Comparison of ENCODE assay signal across 8 cellular contexts in the genomic region with DNA sequence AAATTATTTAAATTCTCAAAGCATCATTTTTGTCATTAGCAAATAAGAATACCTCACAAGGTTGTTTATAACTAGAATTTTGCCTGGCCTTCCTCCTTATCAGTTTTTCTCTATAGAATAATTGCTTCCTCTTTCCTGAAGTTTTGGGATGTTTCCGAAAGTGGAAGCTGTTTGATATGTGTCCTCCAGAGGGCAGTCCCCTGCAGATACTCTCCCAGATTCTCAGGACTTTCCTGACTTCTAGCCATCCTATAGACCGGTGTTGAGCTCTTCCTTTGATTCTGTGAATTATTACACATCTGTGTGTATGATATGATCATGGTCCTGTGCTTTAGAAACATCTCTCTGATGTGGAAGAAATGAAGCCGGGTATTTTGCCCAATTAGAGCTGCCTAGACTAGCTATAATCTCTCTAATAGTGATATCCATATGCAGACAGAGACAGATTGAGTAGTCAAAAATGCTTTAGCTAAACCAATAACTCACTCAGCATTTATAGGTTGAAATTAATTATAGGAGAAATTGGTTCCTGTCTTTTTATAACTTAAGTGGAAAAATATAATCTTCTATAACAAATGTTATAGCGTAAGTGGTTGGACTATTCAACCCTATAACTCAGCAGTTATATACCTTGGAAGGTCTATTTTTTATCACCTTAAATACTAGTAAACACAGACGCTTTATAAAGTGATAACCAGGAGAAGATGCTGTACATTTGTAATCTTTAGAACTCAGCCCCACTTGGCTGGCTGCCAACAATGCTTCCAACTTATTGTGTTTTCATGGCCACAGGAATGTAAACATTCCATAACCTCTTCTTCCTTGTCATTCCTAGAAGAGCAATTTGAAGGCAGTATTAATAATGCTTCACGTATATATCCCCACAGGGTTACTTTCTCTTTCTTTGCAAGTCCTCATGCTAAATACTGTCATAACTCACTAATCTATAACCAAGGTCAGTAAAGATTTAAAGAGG.
A peak's percentile ranks its signal among the peaks of the same experiment; 100 is the strongest.
DNase-seq lines count a peak whose midpoint lies in the region; ATAC-seq, FAIRE-seq and TF ChIP-seq lines count a peak whose summit lies in the region.

No MANE protein-coding gene starts in this region.

- POLR2A ChIA-PET in A549 (lab: Yijun Ruan, JAX): no interaction called here
- POLR2A ChIA-PET in HEK293 (lab: Yijun Ruan, JAX): interaction anchor here (0.5 to 0.8 kb wide), 2 partner anchors 64 to 971 kb away, joined by 3 read pairs; no protein-coding TSS in a partner anchor

- TF ChIP-seq CTCF in A549 (IDR thresholded peaks at IDR 0.05): peak; percentile 20; the same call in 2 of the 3 replicates
- TF ChIP-seq CTCF in HEK293 (tag by site-specific recombination; IDR thresholded peaks at IDR 0.05): no peak
- peak in 8 of 9 donors; percentile 15 to 67 (median 60) for TF ChIP-seq CTCF in heart right ventricle (IDR thresholded peaks at IDR 0.05)

- CTCF ChIA-PET in A549 (lab: Yijun Ruan, JAX) (interaction anchor here (1.2 to 2.2 kb wide), 4 partner anchors 34 to 206 kb away, joined by 3 to 11 read pairs (median 5); no protein-coding TSS in a partner anchor), HEK293 (lab: Yijun Ruan, JAX) (interaction anchor here (0.6 to 2.5 kb wide), 21 partner anchors 8 to 343 kb away, joined by 3 to 12 read pairs (median 3); no protein-coding TSS in a partner anchor)

- H3K4me3 ChIP-seq in A549: no peak overlapping the region
- H3K4me3 ChIP-seq in HEK293 (ENCODE audit: low read depth, low read length): no peak overlapping the region
- H3K4me3 ChIP-seq in heart right ventricle: no peak overlapping the region

- TF ChIP-seq RAD21 in A549 (conservative IDR thresholded peaks at IDR 0.05 in 1 of 2, IDR thresholded peaks at IDR 0.05 in 1 of 2): peak; percentile 11 to 15; a peak in 1 of 5 replicates

- H3K4me1 ChIP-seq in A549 (no peaks in the 10 kb centered on the region), HEK293 (ENCODE audit: control insufficient read depth, insufficient read depth, low read length) (no peaks in the 10 kb centered on the region), heart right ventricle (no peaks in the 10 kb centered on the region)

- FAIRE-seq in A549 (lab: Jason Lieb, UNC): no peak

- peaks cover 0 to 6% (median 0%) of the 10 kb centered on the region in 7 donors for H3K27me3 ChIP-seq in heart right ventricle

- no peak overlapping the region for H3K27ac ChIP-seq in A549
- H3K27ac ChIP-seq in HEK293 (ENCODE audit: extremely low read depth, low read depth, low read length): no peak overlapping the region
- H3K27ac ChIP-seq in heart right ventricle: no peak overlapping the region

- 11% methylated on average over 6 of the region's 6 CpGs for WGBS in A549 (ENCODE audit: missing lambda C conversion rate)
- 34 to 44% methylated on average over 6 of the region's 6 CpGs for WGBS in heart right ventricle, 2 donors

- H3K4me2 ChIP-seq in A549: no peak overlapping the region

- no peak for TF ChIP-seq EP300 in A549 (IDR thresholded peaks at IDR 0.05)

- DNase-seq in A549 (ENCODE audit: low read depth in 1 of 2, low spot score in 1 of 2) (peak in 1 of 2 experiments; percentile 18), SKM-1 (lab: John Stamatoyannopoulos, UW; ENCODE audit: unreplicated experiment) (peak; percentile 35), heart right ventricle (no peak), T-helper 1 cell (no peak)
- DNase-seq in activated CD4-positive, alpha-beta T cell treated with anti-CD3 and anti-CD28 coated beads for 4 hours: no peak

- no peak for TF ChIP-seq POLR2A in A549 (IDR thresholded peaks at IDR 0.05; ENCODE audit: low read length)

- H3K9me3 ChIP-seq in A549 (no peaks in the 10 kb centered on the region), HEK293 (ENCODE audit: control insufficient read depth, insufficient read depth, low read depth, low read length) (no peaks in the 10 kb centered on the region), heart right ventricle (no peaks in the 10 kb centered on the region)

- ATAC-seq in A549 (peak; percentile 67 to 70; a peak in 4 of 6 replicates), heart right ventricle (peak in 2 of 8 donors; percentile 50 to 58), GM18870 (IDR thresholded peaks at IDR 0.05; ENCODE audit: unreplicated experiment) (no peak), GM18498 (IDR thresholded peaks at IDR 0.05; ENCODE audit: unreplicated experiment) (no peak)

- H3K36me3 ChIP-seq in HEK293 (ENCODE audit: control insufficient read depth in 2 of 2, insufficient read depth in 1 of 2, low read length in 2 of 2) (no peaks in the 10 kb centered on the region), heart right ventricle (no peaks in the 10 kb centered on the region)

- intact Hi-C loops in heart right ventricle (cut with DNase I): loop anchor here in 7 of 10 donors (5.0 to 10.0 kb wide), 3 partner anchors 176 to 206 kb away; no protein-coding TSS in a partner anchor

TF ChIP-seq in A549, 52 proteins besides CTCF, POLR2A, EP300 and RAD21:
- TF ChIP-seq SMC3 (IDR thresholded peaks at IDR 0.05) (0 out of 3 replicates have a peak, but pooled peaks have one; percentile 11), JUN (IDR thresholded peaks at IDR 0.05) (no peak)

TF ChIP-seq in HEK293, 187 proteins besides CTCF, POLR2A, EP300 and RAD21 (continues in another document):
- peak; percentile 41; the same call in 1 of the 2 replicates for TF ChIP-seq ZNF549 (tag by site-specific recombination; IDR thresholded peaks at IDR 0.05)
- TF ChIP-seq, protein P1, sequence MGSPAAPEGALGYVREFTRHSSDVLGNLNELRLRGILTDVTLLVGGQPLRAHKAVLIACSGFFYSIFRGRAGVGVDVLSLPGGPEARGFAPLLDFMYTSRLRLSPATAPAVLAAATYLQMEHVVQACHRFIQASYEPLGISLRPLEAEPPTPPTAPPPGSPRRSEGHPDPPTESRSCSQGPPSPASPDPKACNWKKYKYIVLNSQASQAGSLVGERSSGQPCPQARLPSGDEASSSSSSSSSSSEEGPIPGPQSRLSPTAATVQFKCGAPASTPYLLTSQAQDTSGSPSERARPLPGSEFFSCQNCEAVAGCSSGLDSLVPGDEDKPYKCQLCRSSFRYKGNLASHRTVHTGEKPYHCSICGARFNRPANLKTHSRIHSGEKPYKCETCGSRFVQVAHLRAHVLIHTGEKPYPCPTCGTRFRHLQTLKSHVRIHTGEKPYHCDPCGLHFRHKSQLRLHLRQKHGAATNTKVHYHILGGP (tag by site-specific recombination; IDR thresholded peaks at IDR 0.05): peak; percentile 59
- TF ChIP-seq, protein P2, sequence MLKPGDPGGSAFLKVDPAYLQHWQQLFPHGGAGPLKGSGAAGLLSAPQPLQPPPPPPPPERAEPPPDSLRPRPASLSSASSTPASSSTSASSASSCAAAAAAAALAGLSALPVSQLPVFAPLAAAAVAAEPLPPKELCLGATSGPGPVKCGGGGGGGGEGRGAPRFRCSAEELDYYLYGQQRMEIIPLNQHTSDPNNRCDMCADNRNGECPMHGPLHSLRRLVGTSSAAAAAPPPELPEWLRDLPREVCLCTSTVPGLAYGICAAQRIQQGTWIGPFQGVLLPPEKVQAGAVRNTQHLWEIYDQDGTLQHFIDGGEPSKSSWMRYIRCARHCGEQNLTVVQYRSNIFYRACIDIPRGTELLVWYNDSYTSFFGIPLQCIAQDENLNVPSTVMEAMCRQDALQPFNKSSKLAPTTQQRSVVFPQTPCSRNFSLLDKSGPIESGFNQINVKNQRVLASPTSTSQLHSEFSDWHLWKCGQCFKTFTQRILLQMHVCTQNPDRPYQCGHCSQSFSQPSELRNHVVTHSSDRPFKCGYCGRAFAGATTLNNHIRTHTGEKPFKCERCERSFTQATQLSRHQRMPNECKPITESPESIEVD (tag by site-specific recombination; IDR thresholded peaks at IDR 0.05): 0 out of 2 replicates have a peak, but pooled peaks have one; percentile 10
- peak; percentile 64; the same call in 1 of the 2 replicates for TF ChIP-seq ZNF544 (tag by site-specific recombination; IDR thresholded peaks at IDR 0.05)
- no peak for TF ChIP-seq ZNF324 (tag by site-specific recombination; IDR thresholded peaks at IDR 0.05)
- TF ChIP-seq, protein P3, sequence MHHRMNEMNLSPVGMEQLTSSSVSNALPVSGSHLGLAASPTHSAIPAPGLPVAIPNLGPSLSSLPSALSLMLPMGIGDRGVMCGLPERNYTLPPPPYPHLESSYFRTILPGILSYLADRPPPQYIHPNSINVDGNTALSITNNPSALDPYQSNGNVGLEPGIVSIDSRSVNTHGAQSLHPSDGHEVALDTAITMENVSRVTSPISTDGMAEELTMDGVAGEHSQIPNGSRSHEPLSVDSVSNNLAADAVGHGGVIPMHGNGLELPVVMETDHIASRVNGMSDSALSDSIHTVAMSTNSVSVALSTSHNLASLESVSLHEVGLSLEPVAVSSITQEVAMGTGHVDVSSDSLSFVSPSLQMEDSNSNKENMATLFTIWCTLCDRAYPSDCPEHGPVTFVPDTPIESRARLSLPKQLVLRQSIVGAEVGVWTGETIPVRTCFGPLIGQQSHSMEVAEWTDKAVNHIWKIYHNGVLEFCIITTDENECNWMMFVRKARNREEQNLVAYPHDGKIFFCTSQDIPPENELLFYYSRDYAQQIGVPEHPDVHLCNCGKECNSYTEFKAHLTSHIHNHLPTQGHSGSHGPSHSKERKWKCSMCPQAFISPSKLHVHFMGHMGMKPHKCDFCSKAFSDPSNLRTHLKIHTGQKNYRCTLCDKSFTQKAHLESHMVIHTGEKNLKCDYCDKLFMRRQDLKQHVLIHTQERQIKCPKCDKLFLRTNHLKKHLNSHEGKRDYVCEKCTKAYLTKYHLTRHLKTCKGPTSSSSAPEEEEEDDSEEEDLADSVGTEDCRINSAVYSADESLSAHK (tag by site-specific recombination; IDR thresholded peaks at IDR 0.05): no peak
- TF ChIP-seq, protein P4, sequence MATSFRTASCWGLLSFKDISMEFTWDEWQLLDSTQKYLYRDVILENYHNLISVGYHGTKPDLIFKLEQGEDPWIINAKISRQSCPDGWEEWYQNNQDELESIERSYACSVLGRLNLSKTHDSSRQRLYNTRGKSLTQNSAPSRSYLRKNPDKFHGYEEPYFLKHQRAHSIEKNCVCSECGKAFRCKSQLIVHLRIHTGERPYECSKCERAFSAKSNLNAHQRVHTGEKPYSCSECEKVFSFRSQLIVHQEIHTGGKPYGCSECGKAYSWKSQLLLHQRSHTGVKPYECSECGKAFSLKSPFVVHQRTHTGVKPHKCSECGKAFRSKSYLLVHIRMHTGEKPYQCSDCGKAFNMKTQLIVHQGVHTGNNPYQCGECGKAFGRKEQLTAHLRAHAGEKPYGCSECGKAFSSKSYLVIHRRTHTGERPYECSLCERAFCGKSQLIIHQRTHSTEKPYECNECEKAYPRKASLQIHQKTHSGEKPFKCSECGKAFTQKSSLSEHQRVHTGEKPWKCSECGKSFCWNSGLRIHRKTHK (tag by site-specific recombination; IDR thresholded peaks at IDR 0.05): no peak
- TF ChIP-seq TCF7L2 (IDR thresholded peaks at IDR 0.05; ENCODE audit: borderline replicate concordance, low read depth, low read length): no peak
- TF ChIP-seq KLF10 (tag by site-specific recombination; IDR thresholded peaks at IDR 0.05): peak; percentile 43; the same call in 1 of the 2 replicates
- peak; percentile 13; the same call in 1 of the 2 replicates for TF ChIP-seq ZNF654 (tag by site-specific recombination; IDR thresholded peaks at IDR 0.05; ENCODE audit: low read depth)
- TF ChIP-seq ZNF660 (tag by site-specific recombination; IDR thresholded peaks at IDR 0.05): 0 out of 2 replicates have a peak, but pooled peaks have one; percentile 19
- TF ChIP-seq GFI1B (tag by site-specific recombination; IDR thresholded peaks at IDR 0.05): no peak

Comparison
In these comparisons a context has a peak if more than half of its experiments do, and no peak if none do; other contexts are left out.
1. ATAC-seq: peak in A549 (2 of 2); none in GM18870 (single experiment) and GM18498 (single experiment).